8 cellular contexts compared by ENCODE assay signal in the genomic region with DNA sequence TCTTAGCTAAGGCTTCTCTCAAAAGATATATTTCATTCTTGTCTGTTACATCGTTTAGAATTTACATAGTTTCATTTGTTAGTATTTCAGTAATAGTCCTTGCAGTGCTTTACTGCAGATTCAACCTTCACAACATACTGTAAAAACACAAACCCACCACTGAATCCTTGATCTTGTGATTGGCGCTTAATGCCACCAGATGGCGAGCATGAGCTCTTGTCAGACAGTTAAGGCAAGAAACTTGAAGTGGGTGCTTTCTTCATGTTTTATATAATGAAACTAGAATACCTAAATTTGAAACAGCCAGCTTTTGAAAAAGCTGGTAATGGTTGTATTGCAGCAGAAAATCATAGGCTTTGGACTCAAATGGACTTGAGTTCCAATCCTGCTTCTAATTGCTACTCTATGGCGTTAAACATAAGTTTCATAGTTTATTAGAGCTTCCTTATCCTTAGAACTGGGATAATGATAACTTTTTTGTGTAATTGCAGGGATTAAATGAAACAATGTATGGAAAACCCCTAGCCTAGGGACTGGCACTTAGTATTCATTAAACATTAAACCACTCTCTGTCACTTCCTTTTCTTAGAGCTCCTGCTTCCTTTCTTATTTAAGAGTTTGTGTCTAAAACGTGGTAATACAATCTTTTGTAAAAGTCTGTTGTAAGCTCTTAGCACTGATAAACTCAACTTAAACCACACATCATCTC.
DNase-seq lines count a peak whose midpoint lies in the region; ATAC-seq and TF ChIP-seq lines count a peak whose summit lies in the region.

No MANE protein-coding gene starts in this region.

- TF ChIP-seq CTCF in BE2C (IDR thresholded peaks at IDR 0.05; ENCODE audit: low read depth, low read length) (peak; percentile 70), fibroblast of mammary gland (conservative IDR thresholded peaks at IDR 0.05; ENCODE audit: control insufficient read depth, insufficient read depth, low read depth, low read length) (peak; percentile 88), ovary (IDR thresholded peaks at IDR 0.05) (peak; percentile 36 to 55 (median 50))

- ATAC-seq in GM18867 (IDR thresholded peaks at IDR 0.05; ENCODE audit: unreplicated experiment), result peak; percentile 75
- peak; percentile 64 for ATAC-seq in HG03280 (IDR thresholded peaks at IDR 0.05; ENCODE audit: unreplicated experiment)
- no peak for ATAC-seq in GM18519 (IDR thresholded peaks at IDR 0.05; ENCODE audit: low FRiP score, unreplicated experiment)

- H3K4me3 ChIP-seq in BE2C (ENCODE audit: low read depth, low read length) (no peak overlapping the region), NT2/D1 (ENCODE audit: insufficient read length, low read depth) (no peak overlapping the region), fibroblast of mammary gland (ENCODE audit: control insufficient read depth, low read depth, low read length) (no peak overlapping the region), ovary (no peak overlapping the region)

- no peak for TF ChIP-seq POLR2A in ovary (IDR thresholded peaks at IDR 0.05)

- intact Hi-C loops in ovary (cut with DNase I), result loop anchor here (5.0 to 10.0 kb wide), 4 partner anchors 64 to 1893 kb away; no protein-coding TSS in a partner anchor

- H3K27ac ChIP-seq in ovary, result no peak overlapping the region

- H3K9ac ChIP-seq in NT2/D1 (ENCODE audit: insufficient read length, low read depth), result no peak overlapping the region

- DNase-seq in BE2C (peak; percentile 34), NT2/D1 (ENCODE audit: low read depth, low spot score) (peak; percentile 36), fibroblast of mammary gland (ENCODE audit: low read depth) (peak; percentile 72), ovary (peak; percentile 32 to 65 (median 56))
- peak; percentile 48 for DNase-seq in activated T-cell treated with anti-CD3 and anti-CD28 coated beads, Interleukin-2, amount 50 U/mL, for 1 hour

- TF ChIP-seq EP300 in ovary (IDR thresholded peaks at IDR 0.05), result no peak

- no peaks in the 10 kb centered on the region for H3K9me3 ChIP-seq in BE2C
- H3K9me3 ChIP-seq in NT2/D1 (ENCODE audit: insufficient read depth, low read length), result no peaks in the 10 kb centered on the region
- H3K9me3 ChIP-seq in ovary, result no peaks in the 10 kb centered on the region

- H3K27me3 ChIP-seq in BE2C (no peaks in the 10 kb centered on the region), NT2/D1 (ENCODE audit: insufficient read depth, insufficient read length) (no peaks in the 10 kb centered on the region), ovary (no peaks in the 10 kb centered on the region)

- WGBS in ovary, 3 donors, result 35 to 38% (median 36%) methylated on average over 5 of the region's 5 CpGs

- H3K4me1 ChIP-seq in BE2C (no peaks in the 10 kb centered on the region), NT2/D1 (ENCODE audit: insufficient read depth, insufficient read length) (no peaks in the 10 kb centered on the region), ovary (ENCODE audit: insufficient read depth) (no peaks in the 10 kb centered on the region)

- H3K36me3 ChIP-seq in BE2C (peaks cover 4% of the 10 kb centered on the region; the same call in 1 of the 2 replicates), NT2/D1 (ENCODE audit: insufficient read depth, insufficient read length, low read length) (peaks cover 51% of the 10 kb centered on the region), ovary (no peaks in the 10 kb centered on the region)
